In the genomic region with DNA sequence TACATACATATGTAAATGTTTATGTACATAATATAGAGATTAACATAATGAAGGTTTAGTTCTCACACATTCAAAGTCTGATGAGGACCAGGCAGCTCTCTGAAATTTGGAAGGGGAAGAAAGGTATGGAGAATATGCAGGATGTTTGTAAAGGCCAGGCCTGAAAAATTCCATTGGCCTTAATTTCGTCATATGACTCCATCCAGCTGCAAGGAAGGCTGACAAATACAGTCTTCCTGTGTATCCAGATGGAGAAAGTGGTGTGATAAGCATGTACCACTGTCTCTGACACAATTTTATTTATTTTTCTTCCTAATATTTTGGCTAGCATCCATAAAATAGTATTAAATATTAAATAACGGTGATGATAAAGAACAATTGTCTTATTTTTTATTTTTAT, we compare ENCODE assay signal across 21 cellular contexts. TPM values are rescaled to one million over a fixed set of nuclear protein-coding genes. Genes with fewer than 3 reads are reported as not detected.
DNase-seq lines count a peak whose midpoint lies in the region; ATAC-seq and TF ChIP-seq lines count a peak whose summit lies in the region.
"Had no signal": no experiment of that assay in that cellular context is flagged by ENCODE, and none has a peak within 500 bp of the region (broad histone marks: within the 10 kb centered on the region; RNA-seq: fewer than 3 reads in every experiment).

No MANE protein-coding gene starts in this region.

- intact Hi-C loops in CD8-positive, alpha-beta T cell (cut with DNase I, micrococcal nuclease), result no loop called here
- intact Hi-C loops in right cardiac atrium (cut with DNase I), result no loop called here

- POLR2A ChIA-PET in GM10248 (lab: Yijun Ruan, JAX), result no interaction called here
- POLR2A ChIA-PET in CD8-positive, alpha-beta T cell (lab: Charles Lee), result no interaction called here

- CTCF ChIA-PET in GM10248 (lab: Yijun Ruan, JAX), result interaction anchor here (1.2 to 1.6 kb wide), 3 partner anchors 15 to 199 kb away, joined by 3 to 6 read pairs (median 4); no protein-coding TSS in a partner anchor
- CTCF ChIA-PET in CD8-positive, alpha-beta T cell (lab: Charles Lee), result no interaction called here

- no peaks in the 10 kb centered on the region for H3K9me3 ChIP-seq in CD8-positive, alpha-beta T cell (ENCODE audit: low read length)
- no peaks in the 10 kb centered on the region for H3K9me3 ChIP-seq in right cardiac atrium (ENCODE audit: control insufficient read depth, low read length)
- H3K9me3 ChIP-seq: heart left ventricle had no signal

- H3K27ac ChIP-seq in CD8-positive, alpha-beta T cell (ENCODE audit: low read depth, low read length), result no peak overlapping the region
- no peak overlapping the region for H3K27ac ChIP-seq in right cardiac atrium (ENCODE audit: low read length)

- DNase-seq in AG08396 (ENCODE audit: low spot score) (peak; percentile 62), LHCN-M2 (ENCODE audit: low read depth) (peak; percentile 38), chondrocyte (ENCODE audit: low spot score) (no peak), glomerular endothelial cell (ENCODE audit: extremely low read depth, low read depth, low spot score) (peak; percentile 65), GM10248 (ENCODE audit: extremely low spot score) (no peak), NOMO-1 treated with DMSO at 0.1 percent for 48 hours (lab: John Stamatoyannopoulos, UW; ENCODE audit: unreplicated experiment) (no peak), right cardiac atrium (no peak)
- DNase-seq in CD8-positive, alpha-beta T cell, result no peak
- DNase-seq: activated CD4-positive, alpha-beta memory T cell treated with anti-CD3 and anti-CD28 coated beads, Interleukin-2, amount 10 ng/mL, durations not matched to agents 7 days and 5 days; activated T-cell treated with anti-CD3 and anti-CD28 coated beads, Interleukin-2, amount 50 U/mL, for 72 hours; CD4-positive, alpha-beta T cell; endodermal cell; heart left ventricle; kidney; midbrain; NCI-H187 treated with DMSO at 0.1 percent for 48 hours; NCI-H510A; retina; stimulated activated naive CD8-positive, alpha-beta T cell treated with anti-CD3 and anti-CD28 coated beads, Interleukin-15, Interleukin-2, amounts not matched to agents 100 U/mL and 50 U/mL, for 24 hours; T-cell had no signal

- peaks cover 2% of the 10 kb centered on the region for H3K27me3 ChIP-seq in CD8-positive, alpha-beta T cell (ENCODE audit: insufficient read depth, low read length)
- H3K27me3 ChIP-seq in right cardiac atrium (ENCODE audit: control insufficient read depth, insufficient read depth), result no peaks in the 10 kb centered on the region

- peaks cover 34% of the 10 kb centered on the region for H3K4me1 Mint-ChIP-seq in chondrocyte (ENCODE audit: low read depth)
- peaks cover 4% of the 10 kb centered on the region for H3K4me1 Mint-ChIP-seq in CD8-positive, alpha-beta T cell (ENCODE audit: low read depth)

- H3K36me3 ChIP-seq in CD8-positive, alpha-beta T cell (ENCODE audit: insufficient read depth, low read length), result no peaks in the 10 kb centered on the region
- H3K36me3 ChIP-seq: heart left ventricle had no signal

- H3K9me3 Mint-ChIP-seq in chondrocyte (ENCODE audit: low read depth), result no peaks in the 10 kb centered on the region
- no peaks in the 10 kb centered on the region for H3K9me3 Mint-ChIP-seq in CD8-positive, alpha-beta T cell
- H3K9me3 Mint-ChIP-seq: activated CD4-positive, alpha-beta memory T cell treated with anti-CD3 and anti-CD28 coated beads, Interleukin-2, amount 10 ng/mL, durations not matched to agents 7 days and 5 days; activated T-cell treated with anti-CD3 and anti-CD28 coated beads, Interleukin-2, amount 50 U/mL, for 72 hours; CD4-positive, alpha-beta T cell; type B pancreatic cell had no signal

- no peak for ATAC-seq in CD8-positive, alpha-beta T cell
- ATAC-seq in right cardiac atrium, result no peak
- ATAC-seq: activated T-cell treated with anti-CD3 and anti-CD28 coated beads, Interleukin-2, amount 50 U/mL, for 72 hours; stimulated activated naive CD8-positive, alpha-beta T cell treated with anti-CD3 and anti-CD28 coated beads, Interleukin-15, Interleukin-2, amounts not matched to agents 100 U/mL and 50 U/mL, for 24 hours; T-cell had no signal

- no peak overlapping the region for H3K4me3 ChIP-seq in CD8-positive, alpha-beta T cell (ENCODE audit: low read depth, low read length)
- H3K4me3 ChIP-seq in right cardiac atrium (ENCODE audit: low read length), result no peak overlapping the region
- H3K4me3 ChIP-seq: heart left ventricle had no signal

- peaks cover 3% of the 10 kb centered on the region for H3K4me1 ChIP-seq in CD8-positive, alpha-beta T cell (ENCODE audit: insufficient read depth, low read length)
- H3K4me1 ChIP-seq in right cardiac atrium (ENCODE audit: control insufficient read depth, insufficient read depth, low read length), result no peaks in the 10 kb centered on the region

- no peak overlapping the region for H3K4me3 Mint-ChIP-seq in chondrocyte (ENCODE audit: unreplicated experiment)
- H3K4me3 Mint-ChIP-seq in CD8-positive, alpha-beta T cell, result no peak overlapping the region
- H3K4me3 Mint-ChIP-seq: activated CD4-positive, alpha-beta memory T cell treated with anti-CD3 and anti-CD28 coated beads, Interleukin-2, amount 10 ng/mL, durations not matched to agents 7 days and 5 days; activated T-cell treated with anti-CD3 and anti-CD28 coated beads, Interleukin-2, amount 50 U/mL, for 72 hours; CD4-positive, alpha-beta T cell; endodermal cell; T-cell; type B pancreatic cell had no signal

- no peaks in the 10 kb centered on the region for H3K36me3 Mint-ChIP-seq in chondrocyte (ENCODE audit: low read depth)
- H3K36me3 Mint-ChIP-seq in CD8-positive, alpha-beta T cell, result no peaks in the 10 kb centered on the region
- H3K36me3 Mint-ChIP-seq: T-cell, type B pancreatic cell had no signal

- H3K27me3 Mint-ChIP-seq in chondrocyte (ENCODE audit: low read depth), result no peaks in the 10 kb centered on the region
- H3K27me3 Mint-ChIP-seq in CD8-positive, alpha-beta T cell (ENCODE audit: low read depth), result peaks cover 23% of the 10 kb centered on the region

- peak overlapping the region; percentile 22 for H3K27ac Mint-ChIP-seq in chondrocyte (ENCODE audit: unreplicated experiment)
- no peak overlapping the region for H3K27ac Mint-ChIP-seq in CD8-positive, alpha-beta T cell
- H3K27ac Mint-ChIP-seq: activated CD4-positive, alpha-beta memory T cell treated with anti-CD3 and anti-CD28 coated beads, Interleukin-2, amount 10 ng/mL, durations not matched to agents 7 days and 5 days; activated T-cell treated with anti-CD3 and anti-CD28 coated beads, Interleukin-2, amount 50 U/mL, for 72 hours; CD4-positive, alpha-beta T cell; endodermal cell; T-cell; type B pancreatic cell had no signal

- no peak for TF ChIP-seq CTCF in chondrocyte (IDR thresholded peaks at IDR 0.05)
- TF ChIP-seq CTCF in GM10248 (IDR thresholded peaks at IDR 0.05; ENCODE audit: control extremely low read depth, extremely low read depth, low read depth, missing control alignments), result no peak
- no peak for TF ChIP-seq CTCF in CD8-positive, alpha-beta T cell (IDR thresholded peaks at IDR 0.05)

- 53% methylated on average over 2 of the region's 2 CpGs for WGBS in right cardiac atrium

RNA-seq across cellular contexts. Expression of gene SGIP1, which starts 6.3 kb away (rescaled TPM):
- 3.6 and 4.3 TPM in 2 replicates for total RNA-seq in LHCN-M2 (2014; rRNA removed)
- 7.3 TPM for polyA plus RNA-seq in LHCN-M2 (2012)
- total RNA-seq in chondrocyte, result 29.3 to 47.9 TPM (median 31.8 TPM) in 3 replicates
- total RNA-seq in glomerular endothelial cell, result 9.6 and 39.5 TPM in 2 replicates
- not detected for total RNA-seq in CD8-positive, alpha-beta T cell
- total RNA-seq in right cardiac atrium, result 1 to 10 TPM; 4.3 to 7.3 (median 5.3) TPM
- 2.2 TPM for polyA plus RNA-seq in right cardiac atrium
- total RNA-seq: T-cell had no signal

Comparison
In these comparisons a context has a peak if more than half of its experiments do, and no peak if none do; other contexts are left out.
1. DNase-seq: peak in AG08396 (single experiment), LHCN-M2 (single experiment) and glomerular endothelial cell (single experiment); none in chondrocyte (single experiment), GM10248 (single experiment), CD8-positive, alpha-beta T cell (0 of 7), NOMO-1 treated with DMSO at 0.1 percent for 48 hours (single experiment) and right cardiac atrium (0 of 3).